Comparison of ENCODE assay signal across 20 cellular contexts in genomic region chr21:45261093-45261492, GRCh38. TPM values are rescaled to one million over a fixed set of nuclear protein-coding genes. Genes with fewer than 3 reads are reported as not detected.
DNase-seq lines count a peak whose midpoint lies in the region; TF ChIP-seq lines count a peak whose summit lies in the region.
"Had no signal": no experiment of that assay in that cellular context is flagged by ENCODE, and none has a peak within 500 bp of the region (broad histone marks: within the 10 kb centered on the region; RNA-seq: fewer than 3 reads in every experiment).

No MANE protein-coding gene starts in this region.

- no peak overlapping the region for H3K14ac ChIP-seq in H9 (ENCODE audit: insufficient read depth, low read length)

- H4K20me1 ChIP-seq in H9 (ENCODE audit: control insufficient read depth, insufficient read depth, insufficient read length), result no peaks in the 10 kb centered on the region

- no peaks in the 10 kb centered on the region; a peak in 1 of 5 replicates for H3K9me3 Mint-ChIP-seq in H9
- H3K9me3 Mint-ChIP-seq: CD4-positive, alpha-beta T cell; IgD-negative memory B cell had no signal

- no peak overlapping the region for H3K18ac ChIP-seq in H9 (ENCODE audit: insufficient read length, low read depth, low read length)

- no peak overlapping the region for H3K27ac ChIP-seq in H9 (ENCODE audit: insufficient read length, low read depth, low read length)
- no peak overlapping the region for H3K27ac ChIP-seq in spleen
- no peak overlapping the region for H3K27ac ChIP-seq in WERI-Rb-1
- H3K27ac ChIP-seq: A549, GM23248, SJCRH30 had no signal

- H3T11ph ChIP-seq in H9 (ENCODE audit: low read length), result no peak overlapping the region

- no peak overlapping the region for H3K9ac ChIP-seq in H9 (ENCODE audit: extremely low read depth, insufficient read length, low read length)
- H3K9ac ChIP-seq: GM23248 had no signal

- no peak overlapping the region for H2BK15ac ChIP-seq in H9 (ENCODE audit: low read depth, low read length)

- H2BK20ac ChIP-seq in H9 (ENCODE audit: low read depth, low read length, poor library complexity, severe bottlenecking), result no peak overlapping the region

- no peak overlapping the region for H2BK120ac ChIP-seq in H9 (ENCODE audit: low read depth, low read length, poor library complexity, severe bottlenecking)

- H2AFZ ChIP-seq in H9 (ENCODE audit: low read length), result no peak overlapping the region
- H2AFZ ChIP-seq: GM23248 had no signal

- no peaks in the 10 kb centered on the region for H3K79me2 ChIP-seq in H9 (ENCODE audit: insufficient read depth, low read length)

- H4K8ac ChIP-seq in H9 (replicated peaks; ENCODE audit: insufficient read length, low read depth, low read length), result no peak overlapping the region

- no peaks in the 10 kb centered on the region for H3K23me2 ChIP-seq in H9 (ENCODE audit: insufficient read length, low read depth, low read length, poor library complexity, severe bottlenecking)

- no peak overlapping the region for H3K4ac ChIP-seq in H9 (ENCODE audit: low read depth, low read length)

- H3K4me3 ChIP-seq in spleen (no peak overlapping the region), WERI-Rb-1 (ENCODE audit: low read depth, low read length) (no peak overlapping the region)
- H3K4me3 ChIP-seq: A549, GM23248, SJCRH30 had no signal

- no peak overlapping the region for H3K4me3 Mint-ChIP-seq in H9
- H3K4me3 Mint-ChIP-seq: CD4-positive, alpha-beta T cell had no signal

- H3K4me1 Mint-ChIP-seq in H9, result peaks cover 0 to 8% of the 10 kb centered on the region in 2 experiments; a peak in 1 of 4 replicates

- H3K27ac Mint-ChIP-seq in H9, result no peak overlapping the region
- H3K27ac Mint-ChIP-seq: CD4-positive, alpha-beta T cell; IgD-negative memory B cell had no signal

- no peak overlapping the region for H2BK5ac ChIP-seq in H9 (ENCODE audit: insufficient read length, low read length)

- H3K27me3 ChIP-seq in H9 (ENCODE audit: insufficient read depth, low read length), result no peaks in the 10 kb centered on the region
- peaks cover 0 to 20% (median 13%) of the 10 kb centered on the region in 7 donors for H3K27me3 ChIP-seq in spleen (replicated peaks in 1 of 7)
- H3K27me3 ChIP-seq in WERI-Rb-1 (ENCODE audit: insufficient read depth, low read depth, severe bottlenecking), result no peaks in the 10 kb centered on the region

- TF ChIP-seq CTCF in H9 (conservative IDR thresholded peaks at IDR 0.05), result no peak
- TF ChIP-seq CTCF in spleen (IDR thresholded peaks at IDR 0.05 in 8 of 11, conservative IDR thresholded peaks at IDR 0.05 in 3 of 11), result no peak
- no peak for TF ChIP-seq CTCF in WERI-Rb-1 (IDR thresholded peaks at IDR 0.05; ENCODE audit: low read depth, low read length)

- peaks cover 18 to 37% (median 31%) of the 10 kb centered on the region in 3 experiments for H3K36me3 Mint-ChIP-seq in H9 (ENCODE audit: insufficient read depth in 1 of 3, low read depth in 3 of 3)

- DNase-seq in activated CD8-positive, alpha-beta memory T cell treated with anti-CD3 and anti-CD28 coated beads, Interleukin-2, amount 50 U/mL, for 48 hours, result peak; percentile 13
- no peak for DNase-seq in activated CD8-positive, alpha-beta memory T cell treated with anti-CD3 and anti-CD28 coated beads, Interleukin-2, amount 50 U/mL, for 4 hours
- DNase-seq in H9 (peak; percentile 19), iPS-NIHi11 (ENCODE audit: low spot score) (peak; percentile 3), spleen (peak; percentile 68), HCEC 1CT (no peak), WERI-Rb-1 (no peak), DMS 273 treated with DMSO at 0.1 percent for 48 hours (lab: John Stamatoyannopoulos, UW) (no peak)
- DNase-seq: CD4-positive, alpha-beta T cell; COR-L47; DND-41; GM23248; NCI-H1105 treated with DMSO at 0.1 percent for 48 hours; NCI-H2081 treated with DMSO at 0.1 percent for 48 hours; NCI-H2171 treated with DMSO at 0.1 percent for 48 hours; NCI-H524 treated with DMSO at 0.1 percent for 48 hours; NCI-H82; SJCRH30 had no signal

- H3K9me3 ChIP-seq in H9 (ENCODE audit: control insufficient read depth, low read depth, low read length) (no peaks in the 10 kb centered on the region), spleen (no peaks in the 10 kb centered on the region), WERI-Rb-1 (ENCODE audit: severe bottlenecking) (no peaks in the 10 kb centered on the region)
- H3K9me3 ChIP-seq: A549, SJCRH30 had no signal

- H3K27me3 Mint-ChIP-seq in H9 (ENCODE audit: low read depth), result peaks cover 3% of the 10 kb centered on the region
- H3K27me3 Mint-ChIP-seq: CD4-positive, alpha-beta T cell; IgD-negative memory B cell had no signal

- H3K79me1 ChIP-seq in H9 (ENCODE audit: insufficient read depth, low read depth, low read length, poor library complexity, severe bottlenecking), result no peaks in the 10 kb centered on the region

- H4K5ac ChIP-seq in H9 (ENCODE audit: insufficient read length, low read depth, low read length), result no peak overlapping the region

- H3K4me2 ChIP-seq in H9 (ENCODE audit: insufficient read depth, insufficient read length, low read length), result no peak overlapping the region
- H3K4me2 ChIP-seq: A549 had no signal

- TF ChIP-seq POLR2A in spleen (IDR thresholded peaks at IDR 0.05), result no peak

- no peak overlapping the region for H3K56ac ChIP-seq in H9 (ENCODE audit: insufficient read length, low read depth, low read length)

- peaks cover 0 to 44% (median 28%) of the 10 kb centered on the region in 6 donors for H3K36me3 ChIP-seq in spleen
- peaks cover 38% of the 10 kb centered on the region for H3K36me3 ChIP-seq in WERI-Rb-1

- H3K23ac ChIP-seq in H9 (ENCODE audit: insufficient read length, low read depth, low read length), result no peak overlapping the region

- H2BK12ac ChIP-seq in H9 (ENCODE audit: insufficient read length, low read depth, low read length), result no peak overlapping the region

- WGBS in H9 (ENCODE audit: extremely low coverage, insufficient read length, low lambda C conversion rate), result no CpG with 5 or more reads among the region's 10 CpGs
- 88 to 93% (median 91%) methylated on average over 10 of the region's 10 CpGs for WGBS in spleen, 5 donors

- H4K91ac ChIP-seq in H9 (ENCODE audit: insufficient read length, low read depth, low read length), result no peak overlapping the region

- no peak overlapping the region for H2AK5ac ChIP-seq in H9 (ENCODE audit: insufficient read length, low read length)

- intact Hi-C loops in spleen (cut with DNase I; ENCODE audit: low total_unique reads), result no loop called here

- H3K4me1 ChIP-seq in H9 (ENCODE audit: insufficient read depth, low read length) (no peaks in the 10 kb centered on the region), spleen (peaks cover 0 to 20% (median 8%) of the 10 kb centered on the region in 6 donors)

RNA-seq across cellular contexts. Expression of gene POFUT2, which starts 26.6 kb away (rescaled TPM):
- total RNA-seq in H9 (2021), result 32.1 and 34.8 TPM in 2 replicates
- 10 to 100 TPM; 24.1 to 37.0 (median 28.8) TPM for total RNA-seq in spleen
- polyA plus RNA-seq in spleen, result 10 to 100 TPM; 10.5 to 23.2 (median 19.3) TPM

Comparison
In these comparisons a context has a peak if more than half of its experiments do, and no peak if none do; other contexts are left out.
1. DNase-seq: peak in activated CD8-positive, alpha-beta memory T cell treated with anti-CD3 and anti-CD28 coated beads, Interleukin-2, amount 50 U/mL, for 48 hours (single experiment), H9 (single experiment), iPS-NIHi11 (single experiment) and spleen (single experiment); none in activated CD8-positive, alpha-beta memory T cell treated with anti-CD3 and anti-CD28 coated beads, Interleukin-2, amount 50 U/mL, for 4 hours (single experiment), HCEC 1CT (single experiment), WERI-Rb-1 (single experiment) and DMS 273 treated with DMSO at 0.1 percent for 48 hours (single experiment).